11 cellular contexts compared by ENCODE assay signal in the genomic region with DNA sequence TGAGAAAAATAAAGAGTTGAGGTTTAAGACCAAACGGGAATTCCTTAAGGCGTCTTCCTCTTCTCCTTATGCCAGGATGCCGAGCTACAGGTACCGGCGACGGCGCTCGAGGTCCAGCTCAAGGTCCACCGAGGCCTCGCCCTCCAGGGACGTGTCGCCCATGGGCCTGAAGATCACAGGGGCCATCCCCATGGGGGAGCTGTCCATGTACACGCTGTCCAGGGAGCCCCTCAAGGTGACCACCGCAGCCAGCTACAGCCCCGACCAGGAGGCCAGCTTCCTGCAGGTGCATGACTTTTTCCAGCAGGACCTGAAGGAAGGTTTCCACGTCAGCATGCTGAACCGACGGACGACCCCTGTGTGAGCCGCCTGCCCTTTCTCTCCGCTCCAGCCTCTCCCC. TPM values are rescaled to one million over a fixed set of nuclear protein-coding genes. Genes with fewer than 3 reads are reported as not detected.
"Had no signal": no experiment of that assay in that cellular context is flagged by ENCODE, and none has a peak within 500 bp of the region (broad histone marks: within the 10 kb centered on the region; RNA-seq: fewer than 3 reads in every experiment).

No MANE protein-coding gene starts in this region.

- FAIRE-seq: HTR-8/SVneo, K562 had no signal

- ATAC-seq: GM23338, HCT116, K562 had no signal

- H3K4me2 ChIP-seq: GM23338 had no signal

- H3K4me1 ChIP-seq: HAP-1 had no signal

- H2AFZ ChIP-seq: GM23338 had no signal

- DNase-seq: HFFc6, IMR-90, KG1 had no signal

- H3K9me3 ChIP-seq: HAP-1 had no signal

- H3K4me3 ChIP-seq: GM23338, HAP-1, K562 had no signal

- H3K36me3 ChIP-seq: HAP-1 had no signal

RNA-seq across cellular contexts. Expression of a gene that starts 13.7 kb away (rescaled TPM):
- total RNA-seq: GM23338, H4, H7, HFFc6, HT-29, IMR-90, K562 had no signal
- polyA plus RNA-seq: GM23338, IMR-90, K562 had no signal
